12 cellular contexts compared by ENCODE assay signal in the genomic region with DNA sequence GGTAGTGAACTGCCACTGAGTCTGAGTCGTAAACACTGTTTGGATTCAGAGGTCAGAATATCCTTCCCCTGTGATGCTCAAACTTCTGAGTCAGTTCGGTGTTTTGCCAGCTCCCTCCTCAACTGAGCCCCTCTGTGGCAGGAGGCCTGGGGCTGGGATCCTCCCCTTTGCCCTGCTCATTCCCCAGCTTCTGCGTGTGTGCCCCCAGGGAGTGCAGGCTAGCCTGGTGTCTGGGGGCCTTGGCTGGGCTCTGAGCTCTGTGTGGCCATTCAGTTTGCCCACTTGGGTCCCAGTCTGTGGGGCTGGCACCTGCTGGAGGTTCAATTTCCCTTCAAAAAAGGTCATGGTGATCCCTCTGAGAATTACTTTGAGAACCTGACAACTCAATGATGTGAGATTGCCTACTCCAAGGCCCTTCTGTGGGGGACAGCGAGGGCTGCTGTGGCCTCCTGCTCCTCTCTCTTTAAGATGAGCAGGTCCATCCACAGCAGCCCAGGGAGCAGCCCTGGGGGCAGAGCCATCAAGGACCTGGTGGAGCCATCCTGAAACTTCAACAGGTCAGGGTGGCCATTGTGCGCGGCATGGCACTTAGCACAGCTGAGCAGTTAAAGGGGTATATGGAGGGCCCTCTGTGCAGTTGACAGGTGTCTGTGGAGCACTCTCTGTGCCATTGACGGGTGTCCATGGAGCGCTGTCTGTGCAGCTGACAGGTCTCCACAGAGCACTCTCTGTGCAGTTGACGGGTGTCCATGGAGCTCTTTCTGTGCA.
"Had no signal": no experiment of that assay in that cellular context is flagged by ENCODE, and none has a peak within 500 bp of the region (broad histone marks: within the 10 kb centered on the region; RNA-seq: fewer than 3 reads in every experiment).

No MANE protein-coding gene starts in this region.

- H3K27ac ChIP-seq: adrenal gland, tibial nerve had no signal

- H3K4me1 ChIP-seq: adrenal gland, tibial nerve had no signal

- DNase-seq: activated CD4-positive, alpha-beta T cell treated with anti-CD3 and anti-CD28 coated beads for 36 hours; activated CD8-positive, alpha-beta T cell treated with anti-CD3 and anti-CD28 coated beads for 36 hours; activated naive CD4-positive, alpha-beta T cell treated with anti-CD3 and anti-CD28 coated beads, Interleukin-2, amount 50 U/mL, for 16 hours; activated T-cell treated with anti-CD3 and anti-CD28 coated beads for 4 hours; central memory CD4-positive, alpha-beta T cell; effector memory CD8-positive, alpha-beta T cell; hippocampal formation; kidney glomerular epithelial cell had no signal

- H3K4me1 Mint-ChIP-seq: activated CD4-positive, alpha-beta T cell treated with anti-CD3 and anti-CD28 coated beads for 36 hours had no signal

- H3K27ac Mint-ChIP-seq: activated CD4-positive, alpha-beta T cell treated with anti-CD3 and anti-CD28 coated beads for 36 hours; activated CD8-positive, alpha-beta T cell treated with anti-CD3 and anti-CD28 coated beads for 36 hours; activated T-helper 2 cell treated with anti-CD3 and anti-CD28 coated beads, Interferon-gamma antibody, Interleukin-2, Interleukin-4, amounts not matched to agents 10 μg/mL and 5 μg/mL and 100 μg/mL, durations not matched to agents 14 hours and 24 hours and 36 hours; effector memory CD8-positive, alpha-beta T cell had no signal

- ATAC-seq: activated CD4-positive, alpha-beta T cell treated with anti-CD3 and anti-CD28 coated beads for 36 hours; activated CD8-positive, alpha-beta T cell treated with anti-CD3 and anti-CD28 coated beads for 36 hours; effector memory CD8-positive, alpha-beta T cell had no signal

- H3K9me3 ChIP-seq: adrenal gland had no signal

- H3K27me3 Mint-ChIP-seq: activated CD8-positive, alpha-beta T cell treated with anti-CD3 and anti-CD28 coated beads for 36 hours had no signal

- H3K4me3 Mint-ChIP-seq: activated CD4-positive, alpha-beta T cell treated with anti-CD3 and anti-CD28 coated beads for 36 hours; activated CD8-positive, alpha-beta T cell treated with anti-CD3 and anti-CD28 coated beads for 36 hours; effector memory CD8-positive, alpha-beta T cell had no signal

- H3K36me3 ChIP-seq: adrenal gland, tibial nerve had no signal

- H3K4me3 ChIP-seq: adrenal gland, smooth muscle cell, tibial nerve had no signal

- H3K27me3 ChIP-seq: tibial nerve had no signal

- H3K9me3 Mint-ChIP-seq: activated CD8-positive, alpha-beta T cell treated with anti-CD3 and anti-CD28 coated beads for 36 hours; activated T-helper 2 cell treated with anti-CD3 and anti-CD28 coated beads, Interferon-gamma antibody, Interleukin-2, Interleukin-4, amounts not matched to agents 10 μg/mL and 5 μg/mL and 100 μg/mL, durations not matched to agents 14 hours and 24 hours and 36 hours; effector memory CD8-positive, alpha-beta T cell had no signal
